In the genomic region with DNA sequence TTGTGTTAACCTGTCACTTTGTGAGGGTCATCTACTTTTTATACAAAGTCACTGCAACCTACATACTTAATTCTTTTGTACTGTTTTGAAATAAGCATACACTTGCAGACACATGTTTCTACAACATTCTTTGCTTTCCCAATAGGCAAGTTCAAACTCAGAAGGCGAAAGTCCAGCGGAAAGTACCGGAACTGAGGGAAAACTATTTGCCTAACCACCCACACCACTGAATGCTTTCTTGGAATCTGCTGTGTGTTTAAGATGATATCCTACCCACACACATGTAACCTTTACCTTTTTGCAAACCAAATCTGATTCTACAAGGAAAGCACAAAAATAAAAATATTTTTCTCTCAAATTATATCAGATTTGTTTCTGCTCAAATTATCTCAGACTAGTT, we compare ENCODE assay signal across 1 cellular context.
TF ChIP-seq lines count a peak whose summit lies in the region.

No MANE protein-coding gene starts in this region.

TF ChIP-seq in HepG2, 621 proteins besides CTCF, POLR2A, EP300 and RAD21 (continued from another document and continues in another):
- TF ChIP-seq ZBTB21 (CRISPR knock-in tag; IDR thresholded peaks at IDR 0.05) (0 out of 2 replicates have a peak, but pooled peaks have one; percentile 19), JUN (CRISPR knock-in tag; IDR thresholded peaks at IDR 0.05) (0 out of 2 replicates have a peak, but pooled peaks have one; percentile 46), CEBPG (CRISPR knock-in tag; IDR thresholded peaks at IDR 0.05) (peak; percentile 94), POLR2AphosphoS2 (IDR thresholded peaks at IDR 0.05; ENCODE audit: low read depth, low read length) (no peak), ZNF746 (CRISPR knock-in tag; IDR thresholded peaks at IDR 0.05) (peak; percentile 74; the same call in 1 of the 2 replicates), NR2F2 (IDR thresholded peaks at IDR 0.05; ENCODE audit: borderline replicate concordance, low read depth) (peak; percentile 84; the same call in 1 of the 2 replicates), ZNF691 (CRISPR knock-in tag; IDR thresholded peaks at IDR 0.05; ENCODE audit: borderline replicate concordance, low read depth) (no peak; the same call in 1 of the 2 replicates), HMGA1 (CRISPR knock-in tag; conservative IDR thresholded peaks at IDR 0.05) (no peak), TBP (CRISPR knock-in tag; IDR thresholded peaks at IDR 0.05) (no peak), ISL2 (CRISPR knock-in tag; IDR thresholded peaks at IDR 0.05) (peak; percentile 97), PITX1 (CRISPR knock-in tag; IDR thresholded peaks at IDR 0.05) (peak; percentile 70; the same call in 1 of the 2 replicates), FOXJ3 (CRISPR knock-in tag; IDR thresholded peaks at IDR 0.05; ENCODE audit: borderline replicate concordance) (peak; percentile 96), NFKBIZ (CRISPR knock-in tag; IDR thresholded peaks at IDR 0.05) (peak; percentile 96), SOX6 (IDR thresholded peaks at IDR 0.05) (no peak), SOX6 (CRISPR knock-in tag; IDR thresholded peaks at IDR 0.05) (peak; percentile 93), ZNF230 (CRISPR knock-in tag; IDR thresholded peaks at IDR 0.05) (no peak), MXI1 (IDR thresholded peaks at IDR 0.05; ENCODE audit: borderline replicate concordance, low read depth, low read length) (no peak; the same call in 2 of the 3 replicates), FOXK2 (IDR thresholded peaks at IDR 0.05) (0 out of 2 replicates have a peak, but pooled peaks have one; percentile 11), ZNF572 (CRISPR knock-in tag; IDR thresholded peaks at IDR 0.05) (no peak), GATAD1 (CRISPR knock-in tag; IDR thresholded peaks at IDR 0.05) (peak; percentile 65), ZFP36 (IDR thresholded peaks at IDR 0.05; ENCODE audit: borderline replicate concordance, low read depth, low read length, partially characterized antibody) (no peak), GPN1 (CRISPR knock-in tag; IDR thresholded peaks at IDR 0.05; ENCODE audit: borderline replicate concordance) (no peak), ATF7-NPFF (CRISPR knock-in tag; IDR thresholded peaks at IDR 0.05; ENCODE audit: low read depth) (no peak), TFDP1 (CRISPR knock-in tag; IDR thresholded peaks at IDR 0.05; ENCODE audit: borderline replicate concordance) (peak; percentile 60; the same call in 1 of the 2 replicates), ZNF367 (CRISPR knock-in tag; IDR thresholded peaks at IDR 0.05; ENCODE audit: borderline replicate concordance) (no peak), ZNF343 (CRISPR knock-in tag; IDR thresholded peaks at IDR 0.05) (no peak), ZBTB3 (CRISPR knock-in tag; IDR thresholded peaks at IDR 0.05; ENCODE audit: borderline replicate concordance, low read depth) (no peak), SMYD3 (CRISPR knock-in tag; IDR thresholded peaks at IDR 0.05) (no peak), SP5 (CRISPR knock-in tag; IDR thresholded peaks at IDR 0.05; ENCODE audit: borderline replicate concordance, low read depth) (0 out of 2 replicates have a peak, but pooled peaks have one; percentile 51), ZNF484 (CRISPR knock-in tag; IDR thresholded peaks at IDR 0.05; ENCODE audit: borderline replicate concordance, low read depth) (no peak), SMAD3 (CRISPR knock-in tag; IDR thresholded peaks at IDR 0.05) (peak; percentile 94), ZFYVE20 (CRISPR knock-in tag; IDR thresholded peaks at IDR 0.05; ENCODE audit: borderline replicate concordance, low read depth) (no peak), NR2F1 (CRISPR knock-in tag; IDR thresholded peaks at IDR 0.05) (peak; percentile 50 to 69; a peak in 3 of 4 replicates), ZNF124 (CRISPR knock-in tag; IDR thresholded peaks at IDR 0.05) (0 out of 2 replicates have a peak, but pooled peaks have one; percentile 40), CREM (IDR thresholded peaks at IDR 0.05) (peak; percentile 90), CREM (CRISPR knock-in tag; IDR thresholded peaks at IDR 0.05) (no peak), ZNF232 (CRISPR knock-in tag; IDR thresholded peaks at IDR 0.05; ENCODE audit: borderline replicate concordance) (no peak), MIXL1 (CRISPR knock-in tag; IDR thresholded peaks at IDR 0.05) (peak; percentile 72; the same call in 1 of the 2 replicates), NBN (conservative IDR thresholded peaks at IDR 0.05) (no peak), HDAC1 (CRISPR knock-in tag; IDR thresholded peaks at IDR 0.05) (peak; percentile 79), CREB1 (IDR thresholded peaks at IDR 0.05) (no peak), CREB1 (CRISPR knock-in tag; IDR thresholded peaks at IDR 0.05) (peak; percentile 70), ZNF296 (CRISPR knock-in tag; conservative IDR thresholded peaks at IDR 0.05) (no peak), RFXAP (CRISPR knock-in tag; IDR thresholded peaks at IDR 0.05; ENCODE audit: borderline replicate concordance) (peak; percentile 75), NAIF1 (CRISPR knock-in tag; IDR thresholded peaks at IDR 0.05; ENCODE audit: borderline replicate concordance) (0 out of 2 replicates have a peak, but pooled peaks have one; percentile 39), ZNF644 (CRISPR knock-in tag; IDR thresholded peaks at IDR 0.05; ENCODE audit: low read depth) (peak; percentile 85)
- TF ChIP-seq, protein P1, sequence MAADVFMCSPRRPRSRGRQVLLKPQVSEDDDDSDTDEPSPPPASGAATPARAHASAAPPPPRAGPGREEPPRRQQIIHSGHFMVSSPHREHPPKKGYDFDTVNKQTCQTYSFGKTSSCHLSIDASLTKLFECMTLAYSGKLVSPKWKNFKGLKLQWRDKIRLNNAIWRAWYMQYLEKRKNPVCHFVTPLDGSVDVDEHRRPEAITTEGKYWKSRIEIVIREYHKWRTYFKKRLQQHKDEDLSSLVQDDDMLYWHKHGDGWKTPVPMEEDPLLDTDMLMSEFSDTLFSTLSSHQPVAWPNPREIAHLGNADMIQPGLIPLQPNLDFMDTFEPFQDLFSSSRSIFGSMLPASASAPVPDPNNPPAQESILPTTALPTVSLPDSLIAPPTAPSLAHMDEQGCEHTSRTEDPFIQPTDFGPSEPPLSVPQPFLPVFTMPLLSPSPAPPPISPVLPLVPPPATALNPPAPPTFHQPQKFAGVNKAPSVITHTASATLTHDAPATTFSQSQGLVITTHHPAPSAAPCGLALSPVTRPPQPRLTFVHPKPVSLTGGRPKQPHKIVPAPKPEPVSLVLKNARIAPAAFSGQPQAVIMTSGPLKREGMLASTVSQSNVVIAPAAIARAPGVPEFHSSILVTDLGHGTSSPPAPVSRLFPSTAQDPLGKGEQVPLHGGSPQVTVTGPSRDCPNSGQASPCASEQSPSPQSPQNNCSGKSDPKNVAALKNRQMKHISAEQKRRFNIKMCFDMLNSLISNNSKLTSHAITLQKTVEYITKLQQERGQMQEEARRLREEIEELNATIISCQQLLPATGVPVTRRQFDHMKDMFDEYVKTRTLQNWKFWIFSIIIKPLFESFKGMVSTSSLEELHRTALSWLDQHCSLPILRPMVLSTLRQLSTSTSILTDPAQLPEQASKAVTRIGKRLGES (CRISPR knock-in tag; IDR thresholded peaks at IDR 0.05; ENCODE audit: borderline replicate concordance): no peak
- TF ChIP-seq, protein P2, sequence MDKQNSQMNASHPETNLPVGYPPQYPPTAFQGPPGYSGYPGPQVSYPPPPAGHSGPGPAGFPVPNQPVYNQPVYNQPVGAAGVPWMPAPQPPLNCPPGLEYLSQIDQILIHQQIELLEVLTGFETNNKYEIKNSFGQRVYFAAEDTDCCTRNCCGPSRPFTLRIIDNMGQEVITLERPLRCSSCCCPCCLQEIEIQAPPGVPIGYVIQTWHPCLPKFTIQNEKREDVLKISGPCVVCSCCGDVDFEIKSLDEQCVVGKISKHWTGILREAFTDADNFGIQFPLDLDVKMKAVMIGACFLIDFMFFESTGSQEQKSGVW (CRISPR knock-in tag; IDR thresholded peaks at IDR 0.05; ENCODE audit: borderline replicate concordance): no peak
- TF ChIP-seq, protein P3, sequence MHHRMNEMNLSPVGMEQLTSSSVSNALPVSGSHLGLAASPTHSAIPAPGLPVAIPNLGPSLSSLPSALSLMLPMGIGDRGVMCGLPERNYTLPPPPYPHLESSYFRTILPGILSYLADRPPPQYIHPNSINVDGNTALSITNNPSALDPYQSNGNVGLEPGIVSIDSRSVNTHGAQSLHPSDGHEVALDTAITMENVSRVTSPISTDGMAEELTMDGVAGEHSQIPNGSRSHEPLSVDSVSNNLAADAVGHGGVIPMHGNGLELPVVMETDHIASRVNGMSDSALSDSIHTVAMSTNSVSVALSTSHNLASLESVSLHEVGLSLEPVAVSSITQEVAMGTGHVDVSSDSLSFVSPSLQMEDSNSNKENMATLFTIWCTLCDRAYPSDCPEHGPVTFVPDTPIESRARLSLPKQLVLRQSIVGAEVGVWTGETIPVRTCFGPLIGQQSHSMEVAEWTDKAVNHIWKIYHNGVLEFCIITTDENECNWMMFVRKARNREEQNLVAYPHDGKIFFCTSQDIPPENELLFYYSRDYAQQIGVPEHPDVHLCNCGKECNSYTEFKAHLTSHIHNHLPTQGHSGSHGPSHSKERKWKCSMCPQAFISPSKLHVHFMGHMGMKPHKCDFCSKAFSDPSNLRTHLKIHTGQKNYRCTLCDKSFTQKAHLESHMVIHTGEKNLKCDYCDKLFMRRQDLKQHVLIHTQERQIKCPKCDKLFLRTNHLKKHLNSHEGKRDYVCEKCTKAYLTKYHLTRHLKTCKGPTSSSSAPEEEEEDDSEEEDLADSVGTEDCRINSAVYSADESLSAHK (CRISPR knock-in tag; IDR thresholded peaks at IDR 0.05; ENCODE audit: borderline replicate concordance): no peak
- TF ChIP-seq, protein P4, sequence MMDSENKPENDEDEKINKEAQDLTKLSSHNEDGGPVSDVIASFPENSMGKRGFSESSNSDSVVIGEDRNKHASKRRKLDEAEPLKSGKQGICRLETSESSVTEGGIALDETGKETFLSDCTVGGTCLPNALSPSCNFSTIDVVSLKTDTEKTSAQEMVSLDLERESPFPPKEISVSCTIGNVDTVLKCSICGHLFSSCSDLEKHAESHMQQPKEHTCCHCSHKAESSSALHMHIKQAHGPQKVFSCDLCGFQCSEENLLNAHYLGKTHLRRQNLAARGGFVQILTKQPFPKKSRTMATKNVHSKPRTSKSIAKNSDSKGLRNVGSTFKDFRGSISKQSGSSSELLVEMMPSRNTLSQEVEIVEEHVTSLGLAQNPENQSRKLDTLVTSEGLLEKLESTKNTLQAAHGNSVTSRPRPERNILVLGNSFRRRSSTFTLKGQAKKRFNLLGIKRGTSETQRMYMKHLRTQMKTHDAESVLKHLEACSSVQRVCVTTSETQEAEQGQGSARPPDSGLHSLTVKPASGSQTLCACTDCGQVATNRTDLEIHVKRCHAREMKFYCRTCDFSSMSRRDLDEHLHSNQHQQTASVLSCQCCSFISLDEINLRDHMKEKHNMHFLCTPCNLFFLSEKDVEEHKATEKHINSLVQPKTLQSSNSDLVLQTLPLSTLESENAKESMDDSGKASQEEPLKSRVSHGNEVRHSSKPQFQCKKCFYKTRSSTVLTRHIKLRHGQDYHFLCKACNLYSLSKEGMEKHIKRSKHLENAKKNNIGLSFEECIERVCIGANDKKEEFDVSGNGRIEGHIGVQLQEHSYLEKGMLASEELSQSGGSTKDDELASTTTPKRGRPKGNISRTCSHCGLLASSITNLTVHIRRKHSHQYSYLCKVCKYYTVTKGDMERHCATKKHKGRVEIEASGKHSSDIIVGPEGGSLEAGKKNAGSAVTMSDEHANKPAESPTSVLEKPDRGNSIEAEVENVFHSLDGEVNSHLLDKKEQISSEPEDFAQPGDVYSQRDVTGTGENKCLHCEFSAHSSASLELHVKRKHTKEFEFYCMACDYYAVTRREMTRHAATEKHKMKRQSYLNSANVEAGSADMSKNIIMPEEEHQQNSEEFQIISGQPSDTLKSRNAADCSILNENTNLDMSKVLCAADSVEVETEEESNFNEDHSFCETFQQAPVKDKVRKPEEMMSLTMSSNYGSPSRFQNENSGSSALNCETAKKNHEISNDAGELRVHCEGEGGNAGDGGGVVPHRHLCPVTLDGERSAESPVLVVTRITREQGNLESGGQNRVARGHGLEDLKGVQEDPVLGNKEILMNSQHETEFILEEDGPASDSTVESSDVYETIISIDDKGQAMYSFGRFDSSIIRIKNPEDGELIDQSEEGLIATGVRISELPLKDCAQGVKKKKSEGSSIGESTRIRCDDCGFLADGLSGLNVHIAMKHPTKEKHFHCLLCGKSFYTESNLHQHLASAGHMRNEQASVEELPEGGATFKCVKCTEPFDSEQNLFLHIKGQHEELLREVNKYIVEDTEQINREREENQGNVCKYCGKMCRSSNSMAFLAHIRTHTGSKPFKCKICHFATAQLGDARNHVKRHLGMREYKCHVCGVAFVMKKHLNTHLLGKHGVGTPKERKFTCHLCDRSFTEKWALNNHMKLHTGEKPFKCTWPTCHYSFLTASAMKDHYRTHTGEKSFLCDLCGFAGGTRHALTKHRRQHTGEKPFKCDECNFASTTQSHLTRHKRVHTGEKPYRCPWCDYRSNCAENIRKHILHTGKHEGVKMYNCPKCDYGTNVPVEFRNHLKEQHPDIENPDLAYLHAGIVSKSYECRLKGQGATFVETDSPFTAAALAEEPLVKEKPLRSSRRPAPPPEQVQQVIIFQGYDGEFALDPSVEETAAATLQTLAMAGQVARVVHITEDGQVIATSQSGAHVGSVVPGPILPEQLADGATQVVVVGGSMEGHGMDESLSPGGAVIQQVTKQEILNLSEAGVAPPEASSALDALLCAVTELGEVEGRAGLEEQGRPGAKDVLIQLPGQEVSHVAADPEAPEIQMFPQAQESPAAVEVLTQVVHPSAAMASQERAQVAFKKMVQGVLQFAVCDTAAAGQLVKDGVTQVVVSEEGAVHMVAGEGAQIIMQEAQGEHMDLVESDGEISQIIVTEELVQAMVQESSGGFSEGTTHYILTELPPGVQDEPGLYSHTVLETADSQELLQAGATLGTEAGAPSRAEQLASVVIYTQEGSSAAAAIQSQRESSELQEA (CRISPR knock-in tag; IDR thresholded peaks at IDR 0.05; ENCODE audit: not compliant biosample characterization): no peak
